Comparison of ENCODE assay signal across 7 cellular contexts in the genomic region with DNA sequence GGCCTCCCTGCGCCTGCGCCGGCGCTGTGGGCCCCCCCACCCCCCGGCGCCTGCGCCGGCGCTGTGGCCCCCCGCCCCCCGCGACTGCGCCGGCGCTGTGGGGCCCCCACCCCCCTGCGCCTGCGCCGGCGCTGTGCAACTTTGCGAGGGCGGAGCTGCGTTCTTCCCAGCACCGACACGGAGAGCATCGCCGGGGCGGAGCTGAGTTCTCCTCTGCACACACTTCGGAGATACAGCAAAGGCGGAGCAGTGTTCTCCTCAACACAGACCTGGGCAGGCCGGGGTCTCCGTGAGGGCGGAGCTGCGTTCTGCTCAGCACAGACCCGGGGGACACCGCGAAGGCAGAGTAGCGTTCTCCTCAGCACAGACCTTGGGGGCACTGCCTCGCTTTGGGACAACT.
DNase-seq lines count a peak whose midpoint lies in the region; ATAC-seq and TF ChIP-seq lines count a peak whose summit lies in the region.
"Not testable (repeated sequence)": the region's sequence is repeated elsewhere in the genome, so short reads cannot be mapped to it uniquely, and the experiment has no call there.

No MANE protein-coding gene starts in this region.

- not testable (repeated sequence) for ATAC-seq in RWPE2 (ENCODE audit: low read depth)
- ATAC-seq in Right ventricle myocardium inferior (peak; percentile 52), right cardiac atrium (peak; percentile 73 to 94), lower lobe of right lung (peak in 1 of 2 donors; percentile 78)

- not testable (repeated sequence) for H3K27me3 Mint-ChIP-seq in activated T-cell treated with anti-CD3 and anti-CD28 coated beads, Interleukin-2, amount 50 U/mL, for 24 hours

- H3K36me3 ChIP-seq in RWPE2 (ENCODE audit: low read depth); lower lobe of right lung: not testable (repeated sequence)

- peaks cover 10% of the 10 kb centered on the region for H3K9me3 Mint-ChIP-seq in activated T-cell treated with anti-CD3 and anti-CD28 coated beads, Interleukin-2, amount 50 U/mL, for 24 hours

- TF ChIP-seq CTCF in LNCaP clone FGC (IDR thresholded peaks at IDR 0.05; ENCODE audit: control insufficient read depth, extremely low read depth, insufficient read depth); RWPE2 (IDR thresholded peaks at IDR 0.05; ENCODE audit: poor library complexity, severe bottlenecking); lower lobe of right lung (IDR thresholded peaks at IDR 0.05): not testable (repeated sequence)

- H3K4me3 ChIP-seq in LNCaP clone FGC (ENCODE audit: low read depth, low read length): peak overlapping the region; percentile 40
- H3K4me3 ChIP-seq in RWPE2 (ENCODE audit: severe bottlenecking); right cardiac atrium (ENCODE audit: low read length): not testable (repeated sequence)
- peak overlapping the region; percentile 14 for H3K4me3 ChIP-seq in lower lobe of right lung

- not testable (repeated sequence) for H3K4me1 ChIP-seq in RWPE2 (ENCODE audit: insufficient read depth, poor library complexity, severe bottlenecking); right cardiac atrium (ENCODE audit: control insufficient read depth, insufficient read depth, low read length); lower lobe of right lung

- H3K4me1 Mint-ChIP-seq in activated T-cell treated with anti-CD3 and anti-CD28 coated beads, Interleukin-2, amount 50 U/mL, for 24 hours (ENCODE audit: low read depth): not testable (repeated sequence)

- not testable (repeated sequence) for H3K9me3 ChIP-seq in RWPE2 (ENCODE audit: severe bottlenecking); right cardiac atrium (ENCODE audit: control insufficient read depth, low read length); lower lobe of right lung

- H3K27me3 ChIP-seq in RWPE2 (ENCODE audit: insufficient read depth, poor library complexity, severe bottlenecking); right cardiac atrium (ENCODE audit: control insufficient read depth, insufficient read depth); lower lobe of right lung (ENCODE audit: low read depth): not testable (repeated sequence)

- intact Hi-C loops in Right ventricle myocardium inferior (cut with DNase I); right cardiac atrium (cut with DNase I); lower lobe of right lung (cut with DNase I); posterior vena cava (cut with DNase I): not testable (repeated sequence)

- not testable (repeated sequence) for DNase-seq in LNCaP clone FGC (ENCODE audit: low read depth)
- DNase-seq in RWPE2 (ENCODE audit: low spot score): peak; percentile 70
- peak; percentile 30 for DNase-seq in activated T-cell treated with anti-CD3 and anti-CD28 coated beads, Interleukin-2, amount 50 U/mL, for 24 hours
- peak; percentile 60 for DNase-seq in Right ventricle myocardium inferior (ENCODE audit: missing footprints)
- peak in 2 of 3 donors; percentile 48 to 60 for DNase-seq in right cardiac atrium
- peak; percentile 56 for DNase-seq in lower lobe of right lung
- peak; percentile 81 for DNase-seq in posterior vena cava (ENCODE audit: low spot score)

- H3K36me3 Mint-ChIP-seq in activated T-cell treated with anti-CD3 and anti-CD28 coated beads, Interleukin-2, amount 50 U/mL, for 24 hours (ENCODE audit: low read depth): not testable (repeated sequence)

- not testable (repeated sequence) for H3K27ac ChIP-seq in RWPE2 (ENCODE audit: poor library complexity, severe bottlenecking); right cardiac atrium (ENCODE audit: low read length); lower lobe of right lung

- not testable (repeated sequence) for H3K27ac Mint-ChIP-seq in activated T-cell treated with anti-CD3 and anti-CD28 coated beads, Interleukin-2, amount 50 U/mL, for 24 hours

- 60% methylated on average over 10 of the region's 38 CpGs for WGBS in right cardiac atrium

- H3K4me3 Mint-ChIP-seq in activated T-cell treated with anti-CD3 and anti-CD28 coated beads, Interleukin-2, amount 50 U/mL, for 24 hours: not testable (repeated sequence)
